1 cellular context compared by ENCODE assay signal in the genomic region with DNA sequence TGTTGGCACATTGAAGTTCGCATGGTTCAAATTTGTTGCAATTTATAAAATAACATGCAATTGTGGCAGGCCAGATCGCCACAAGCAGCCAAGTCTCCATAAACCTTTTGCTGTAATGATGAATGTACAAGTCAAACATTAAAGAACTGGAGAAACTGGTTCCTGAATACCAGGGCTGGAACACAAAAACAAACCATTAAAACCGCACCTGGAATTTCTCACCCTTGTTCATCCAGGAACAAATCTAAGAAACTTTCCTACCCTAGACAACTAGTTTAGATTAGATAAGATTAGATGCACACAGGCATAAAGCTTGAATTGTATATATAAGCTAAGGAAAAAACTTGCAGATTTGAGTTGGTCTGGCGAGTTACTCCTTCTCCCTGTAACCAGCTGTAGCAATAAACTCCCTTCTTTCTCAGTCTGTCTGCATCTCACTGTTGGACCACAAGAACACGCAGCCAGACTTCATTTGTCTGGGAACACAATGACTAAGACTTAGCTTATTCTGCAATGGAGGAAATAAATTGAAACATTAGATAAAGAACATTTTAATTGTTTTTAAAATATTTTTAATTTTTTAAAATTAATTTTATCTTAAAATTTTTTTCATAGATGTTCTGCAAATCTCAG.
TF ChIP-seq lines count a peak whose summit lies in the region.

No MANE protein-coding gene starts in this region.

TF ChIP-seq in WTC11, 78 proteins besides CTCF, POLR2A, EP300 and RAD21 (continued from another document):
- TF ChIP-seq, protein P1, sequence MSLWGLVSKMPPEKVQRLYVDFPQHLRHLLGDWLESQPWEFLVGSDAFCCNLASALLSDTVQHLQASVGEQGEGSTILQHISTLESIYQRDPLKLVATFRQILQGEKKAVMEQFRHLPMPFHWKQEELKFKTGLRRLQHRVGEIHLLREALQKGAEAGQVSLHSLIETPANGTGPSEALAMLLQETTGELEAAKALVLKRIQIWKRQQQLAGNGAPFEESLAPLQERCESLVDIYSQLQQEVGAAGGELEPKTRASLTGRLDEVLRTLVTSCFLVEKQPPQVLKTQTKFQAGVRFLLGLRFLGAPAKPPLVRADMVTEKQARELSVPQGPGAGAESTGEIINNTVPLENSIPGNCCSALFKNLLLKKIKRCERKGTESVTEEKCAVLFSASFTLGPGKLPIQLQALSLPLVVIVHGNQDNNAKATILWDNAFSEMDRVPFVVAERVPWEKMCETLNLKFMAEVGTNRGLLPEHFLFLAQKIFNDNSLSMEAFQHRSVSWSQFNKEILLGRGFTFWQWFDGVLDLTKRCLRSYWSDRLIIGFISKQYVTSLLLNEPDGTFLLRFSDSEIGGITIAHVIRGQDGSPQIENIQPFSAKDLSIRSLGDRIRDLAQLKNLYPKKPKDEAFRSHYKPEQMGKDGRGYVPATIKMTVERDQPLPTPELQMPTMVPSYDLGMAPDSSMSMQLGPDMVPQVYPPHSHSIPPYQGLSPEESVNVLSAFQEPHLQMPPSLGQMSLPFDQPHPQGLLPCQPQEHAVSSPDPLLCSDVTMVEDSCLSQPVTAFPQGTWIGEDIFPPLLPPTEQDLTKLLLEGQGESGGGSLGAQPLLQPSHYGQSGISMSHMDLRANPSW (CRISPR knock-in tag; conservative IDR thresholded peaks at IDR 0.05; ENCODE audit: low read depth) = no peak
- TF ChIP-seq ATF1 (CRISPR knock-in tag; IDR thresholded peaks at IDR 0.05) = no peak
- TF ChIP-seq, protein P2, sequence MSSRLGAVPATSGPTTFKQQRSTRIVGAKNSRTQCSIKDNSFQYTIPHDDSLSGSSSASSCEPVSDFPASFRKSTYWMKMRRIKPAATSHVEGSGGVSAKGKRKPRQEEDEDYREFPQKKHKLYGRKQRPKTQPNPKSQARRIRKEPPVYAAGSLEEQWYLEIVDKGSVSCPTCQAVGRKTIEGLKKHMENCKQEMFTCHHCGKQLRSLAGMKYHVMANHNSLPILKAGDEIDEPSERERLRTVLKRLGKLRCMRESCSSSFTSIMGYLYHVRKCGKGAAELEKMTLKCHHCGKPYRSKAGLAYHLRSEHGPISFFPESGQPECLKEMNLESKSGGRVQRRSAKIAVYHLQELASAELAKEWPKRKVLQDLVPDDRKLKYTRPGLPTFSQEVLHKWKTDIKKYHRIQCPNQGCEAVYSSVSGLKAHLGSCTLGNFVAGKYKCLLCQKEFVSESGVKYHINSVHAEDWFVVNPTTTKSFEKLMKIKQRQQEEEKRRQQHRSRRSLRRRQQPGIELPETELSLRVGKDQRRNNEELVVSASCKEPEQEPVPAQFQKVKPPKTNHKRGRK (CRISPR knock-in tag; IDR thresholded peaks at IDR 0.05; ENCODE audit: borderline replicate concordance) = no peak
- TF ChIP-seq ZNF396 (CRISPR knock-in tag; IDR thresholded peaks at IDR 0.05; ENCODE audit: borderline replicate concordance) = no peak
- TF ChIP-seq, protein P3, sequence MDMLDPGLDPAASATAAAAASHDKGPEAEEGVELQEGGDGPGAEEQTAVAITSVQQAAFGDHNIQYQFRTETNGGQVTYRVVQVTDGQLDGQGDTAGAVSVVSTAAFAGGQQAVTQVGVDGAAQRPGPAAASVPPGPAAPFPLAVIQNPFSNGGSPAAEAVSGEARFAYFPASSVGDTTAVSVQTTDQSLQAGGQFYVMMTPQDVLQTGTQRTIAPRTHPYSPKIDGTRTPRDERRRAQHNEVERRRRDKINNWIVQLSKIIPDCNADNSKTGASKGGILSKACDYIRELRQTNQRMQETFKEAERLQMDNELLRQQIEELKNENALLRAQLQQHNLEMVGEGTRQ (CRISPR knock-in tag; IDR thresholded peaks at IDR 0.05) = no peak
- TF ChIP-seq, protein P4, sequence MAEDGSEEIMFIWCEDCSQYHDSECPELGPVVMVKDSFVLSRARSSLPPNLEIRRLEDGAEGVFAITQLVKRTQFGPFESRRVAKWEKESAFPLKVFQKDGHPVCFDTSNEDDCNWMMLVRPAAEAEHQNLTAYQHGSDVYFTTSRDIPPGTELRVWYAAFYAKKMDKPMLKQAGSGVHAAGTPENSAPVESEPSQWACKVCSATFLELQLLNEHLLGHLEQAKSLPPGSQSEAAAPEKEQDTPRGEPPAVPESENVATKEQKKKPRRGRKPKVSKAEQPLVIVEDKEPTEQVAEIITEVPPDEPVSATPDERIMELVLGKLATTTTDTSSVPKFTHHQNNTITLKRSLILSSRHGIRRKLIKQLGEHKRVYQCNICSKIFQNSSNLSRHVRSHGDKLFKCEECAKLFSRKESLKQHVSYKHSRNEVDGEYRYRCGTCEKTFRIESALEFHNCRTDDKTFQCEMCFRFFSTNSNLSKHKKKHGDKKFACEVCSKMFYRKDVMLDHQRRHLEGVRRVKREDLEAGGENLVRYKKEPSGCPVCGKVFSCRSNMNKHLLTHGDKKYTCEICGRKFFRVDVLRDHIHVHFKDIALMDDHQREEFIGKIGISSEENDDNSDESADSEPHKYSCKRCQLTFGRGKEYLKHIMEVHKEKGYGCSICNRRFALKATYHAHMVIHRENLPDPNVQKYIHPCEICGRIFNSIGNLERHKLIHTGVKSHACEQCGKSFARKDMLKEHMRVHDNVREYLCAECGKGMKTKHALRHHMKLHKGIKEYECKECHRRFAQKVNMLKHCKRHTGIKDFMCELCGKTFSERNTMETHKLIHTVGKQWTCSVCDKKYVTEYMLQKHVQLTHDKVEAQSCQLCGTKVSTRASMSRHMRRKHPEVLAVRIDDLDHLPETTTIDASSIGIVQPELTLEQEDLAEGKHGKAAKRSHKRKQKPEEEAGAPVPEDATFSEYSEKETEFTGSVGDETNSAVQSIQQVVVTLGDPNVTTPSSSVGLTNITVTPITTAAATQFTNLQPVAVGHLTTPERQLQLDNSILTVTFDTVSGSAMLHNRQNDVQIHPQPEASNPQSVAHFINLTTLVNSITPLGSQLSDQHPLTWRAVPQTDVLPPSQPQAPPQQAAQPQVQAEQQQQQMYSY (CRISPR knock-in tag; IDR thresholded peaks at IDR 0.05) = no peak
